In the genomic region with DNA sequence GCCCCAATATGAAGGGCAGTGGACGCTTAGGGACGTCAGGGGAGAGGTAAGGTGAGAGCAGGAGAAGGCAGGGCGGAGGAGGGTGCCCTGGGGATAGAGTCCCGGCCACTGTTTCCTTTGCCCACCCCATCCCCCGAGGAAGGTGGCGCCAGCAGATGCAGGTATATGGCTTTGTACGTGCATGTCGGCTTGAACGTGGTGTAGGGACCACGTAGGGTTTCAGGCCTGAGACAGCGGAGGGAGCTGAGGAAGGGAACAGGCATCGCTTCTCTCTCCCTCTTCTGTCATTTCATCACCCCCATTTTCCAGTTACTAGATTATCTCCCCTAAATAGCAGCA, we compare ENCODE assay signal across 8 cellular contexts.
DNase-seq lines count a peak whose midpoint lies in the region; ATAC-seq and TF ChIP-seq lines count a peak whose summit lies in the region.

No MANE protein-coding gene starts in this region.

- 3 to 37% (median 18%) methylated on average over 11 to 12 of the region's 12 CpGs for WGBS in adrenal gland, 4 donors
- no CpG with 5 or more reads among the region's 12 CpGs for WGBS in mesendoderm (ENCODE audit: extremely low coverage, insufficient coverage, low lambda C conversion rate)

- H2BK120ac ChIP-seq in mesendoderm (ENCODE audit: low read depth, low read length), result no peak overlapping the region

- peak overlapping the region in 1 of 4 donors; percentile 52 for H3K4me3 ChIP-seq in adrenal gland
- H3K4me3 ChIP-seq in mesendoderm (ENCODE audit: low read length), result no peak overlapping the region

- no peak overlapping the region for H2AK5ac ChIP-seq in mesendoderm (ENCODE audit: low read length)

- intact Hi-C loops in cardiac septum (cut with DNase I) (loop anchor here (5.0 kb wide), 1 partner anchor 214 kb away; a partner anchor contains a TSS), left cardiac atrium (cut with DNase I) (loop anchor here in 1 of 2 donors (5.0 kb wide), 2 partner anchors 59 to 214 kb away; a partner anchor contains a TSS), adrenal gland (cut with DNase I) (no loop called here)

- TF ChIP-seq CTCF in adrenal gland (IDR thresholded peaks at IDR 0.05), result no peak

- no peak overlapping the region for H3K4ac ChIP-seq in mesendoderm (ENCODE audit: low read depth, low read length)

- no peak for TF ChIP-seq POLR2A in adrenal gland (IDR thresholded peaks at IDR 0.05)

- peak; percentile 74 for DNase-seq in cardiac septum (ENCODE audit: low spot score)
- no peak for DNase-seq in left cardiac atrium
- no peak for DNase-seq in adrenal gland
- peak; percentile 12 for DNase-seq in mesendoderm
- no peak for DNase-seq in superior temporal gyrus (ENCODE audit: extremely low spot score)
- DNase-seq in NK-92 treated with Interleukin-12 subunit alpha and Interleukin-12 subunit beta, amount 100 ng/mL, for 24 hours (lab: John Stamatoyannopoulos, UW), result no peak
- no peak for DNase-seq in NCI-H2029 treated with DMSO at 0.1 percent for 48 hours (lab: John Stamatoyannopoulos, UW)

- H2BK5ac ChIP-seq in mesendoderm (ENCODE audit: low read length), result no peak overlapping the region

- H3K9ac ChIP-seq in mesendoderm (ENCODE audit: low read length), result peak overlapping the region; percentile 47

- H4K5ac ChIP-seq in mesendoderm (ENCODE audit: low read length), result no peak overlapping the region

- H3K27ac ChIP-seq in adrenal gland (peak overlapping the region; percentile 57 to 93 (median 83)), mesendoderm (ENCODE audit: low read depth, low read length) (no peak overlapping the region)

- H3K23ac ChIP-seq in mesendoderm (ENCODE audit: low read length), result no peak overlapping the region

- no peak overlapping the region for H4K8ac ChIP-seq in mesendoderm (ENCODE audit: low read depth, low read length)

- no peaks in the 10 kb centered on the region for H3K79me2 ChIP-seq in mesendoderm (ENCODE audit: control insufficient read depth, insufficient read depth, low read length)

- H3K9me3 ChIP-seq in adrenal gland (replicated peaks in 1 of 3), result no peaks in the 10 kb centered on the region

- H3K79me1 ChIP-seq in mesendoderm (ENCODE audit: low read length), result no peaks in the 10 kb centered on the region

- H3K27me3 ChIP-seq in adrenal gland, result no peaks in the 10 kb centered on the region
- H3K27me3 ChIP-seq in mesendoderm (ENCODE audit: insufficient read depth, low read length, poor library complexity), result no peaks in the 10 kb centered on the region

- H3K4me2 ChIP-seq in mesendoderm (ENCODE audit: low read length), result peak overlapping the region; percentile 52

- peak overlapping the region; percentile 47 for H3K56ac ChIP-seq in mesendoderm (ENCODE audit: low read length)

- peaks cover 14 to 17% of the 10 kb centered on the region in 2 donors for H3K4me1 ChIP-seq in adrenal gland (replicated peaks in 1 of 2)
- H3K4me1 ChIP-seq in mesendoderm (ENCODE audit: control insufficient read depth, low read depth, low read length), result no peaks in the 10 kb centered on the region

- no peak overlapping the region for H3K18ac ChIP-seq in mesendoderm (ENCODE audit: low read length)

- no peak overlapping the region for H2BK15ac ChIP-seq in mesendoderm (replicated peaks; ENCODE audit: low read depth)

- ATAC-seq in left cardiac atrium, result no peak
- peak; percentile 35 for ATAC-seq in HG03139 (IDR thresholded peaks at IDR 0.05; ENCODE audit: unreplicated experiment)

- H3K36me3 ChIP-seq in adrenal gland (replicated peaks in 1 of 2), result no peaks in the 10 kb centered on the region
- no peaks in the 10 kb centered on the region for H3K36me3 ChIP-seq in mesendoderm (ENCODE audit: control insufficient read depth, insufficient read depth, low read length)

Comparison
In these comparisons a context has a peak if more than half of its experiments do, and no peak if none do; other contexts are left out.
1. DNase-seq: peak in cardiac septum (single experiment) and mesendoderm (single experiment); none in left cardiac atrium (single experiment), adrenal gland (0 of 7), superior temporal gyrus (single experiment), NK-92 treated with Interleukin-12 subunit alpha and Interleukin-12 subunit beta, amount 100 ng/mL, for 24 hours (single experiment) and NCI-H2029 treated with DMSO at 0.1 percent for 48 hours (single experiment).